Comparison of ENCODE assay signal across 17 cellular contexts in genomic region chr10:89245802-89246201, GRCh38. TPM values are rescaled to one million over a fixed set of nuclear protein-coding genes. Genes with fewer than 3 reads are reported as not detected.
DNase-seq lines count a peak whose midpoint lies in the region; ATAC-seq, FAIRE-seq and TF ChIP-seq lines count a peak whose summit lies in the region.
"Had no signal": no experiment of that assay in that cellular context is flagged by ENCODE, and none has a peak within 500 bp of the region (broad histone marks: within the 10 kb centered on the region; RNA-seq: fewer than 3 reads in every experiment).

No MANE protein-coding gene starts in this region.

- 69 to 77% (median 74%) methylated on average over 4 of the region's 4 CpGs for WGBS in heart left ventricle, 4 donors

- H3K36me3 Mint-ChIP-seq in WTC11, result no peaks in the 10 kb centered on the region; the same call in 1 of the 2 replicates
- H3K36me3 Mint-ChIP-seq in type B pancreatic cell, result peaks cover 5% of the 10 kb centered on the region
- H3K36me3 Mint-ChIP-seq in activated T-cell treated with anti-CD3 and anti-CD28 coated beads, Interleukin-2, amount 50 U/mL, for 72 hours (ENCODE audit: insufficient read depth in 2 of 2), result no peaks in the 10 kb centered on the region
- H3K36me3 Mint-ChIP-seq: activated naive CD4-positive, alpha-beta T cell treated with anti-CD3 and anti-CD28 coated beads, Interleukin-2, amount 10 ng/mL, durations not matched to agents 7 days and 5 days had no signal

- H3K27me3 Mint-ChIP-seq in WTC11 (ENCODE audit: low read depth) (no peaks in the 10 kb centered on the region; the same call in 1 of the 2 replicates), type B pancreatic cell (no peaks in the 10 kb centered on the region)
- no peaks in the 10 kb centered on the region for H3K27me3 Mint-ChIP-seq in activated T-cell treated with anti-CD3 and anti-CD28 coated beads, Interleukin-2, amount 50 U/mL, for 72 hours (ENCODE audit: low read depth)
- H3K27me3 Mint-ChIP-seq: activated naive CD4-positive, alpha-beta T cell treated with anti-CD3 and anti-CD28 coated beads, Interleukin-2, amount 10 ng/mL, durations not matched to agents 7 days and 5 days had no signal

- peaks cover 0 to 23% (median 0%) of the 10 kb centered on the region in 9 donors for H3K36me3 ChIP-seq in heart left ventricle

- no peak for FAIRE-seq in D721Med (lab: Jason Lieb, UNC)
- FAIRE-seq: bronchial epithelial cell, HepG2 had no signal

- DNase-seq in WTC11 (ENCODE audit: low spot score) (no peak), type B pancreatic cell (ENCODE audit: extremely low spot score, unreplicated experiment) (no peak), D721Med (ENCODE audit: insufficient read length, low spot score) (no peak), heart left ventricle (no peak), NK-92 (lab: John Stamatoyannopoulos, UW; ENCODE audit: unreplicated experiment) (no peak)
- DNase-seq in activated T-cell treated with anti-CD3 and anti-CD28 coated beads, Interleukin-2, amount 50 U/mL, for 72 hours, result no peak
- DNase-seq: activated naive CD4-positive, alpha-beta T cell treated with anti-CD3 and anti-CD28 coated beads, Interleukin-2, amount 10 ng/mL, durations not matched to agents 7 days and 5 days; Calu3; mammary epithelial cell; NCI-H524; tibial artery had no signal

- CTCF ChIA-PET in WTC11 (lab: Charles Lee), result interaction anchor here (0.8 to 1.7 kb wide), 3 partner anchors 28 to 311 kb away, joined by 3 to 4 read pairs (median 4); no protein-coding TSS in a partner anchor

- H3K4me1 Mint-ChIP-seq in WTC11, result peaks cover 52% of the 10 kb centered on the region
- H3K4me1 Mint-ChIP-seq in type B pancreatic cell (ENCODE audit: unreplicated experiment), result peaks cover 21% of the 10 kb centered on the region
- H3K4me1 Mint-ChIP-seq in activated T-cell treated with anti-CD3 and anti-CD28 coated beads, Interleukin-2, amount 50 U/mL, for 72 hours (ENCODE audit: low read depth), result peaks cover 22% of the 10 kb centered on the region

- ATAC-seq in GM18858 (IDR thresholded peaks at IDR 0.05; ENCODE audit: unreplicated experiment), result peak; percentile 42
- peak; percentile 50 for ATAC-seq in HG02678 (IDR thresholded peaks at IDR 0.05; ENCODE audit: unreplicated experiment)
- ATAC-seq in WTC11, result 0 out of 2 replicates have a peak, but pooled peaks have one; percentile 10
- no peak for ATAC-seq in activated T-cell treated with anti-CD3 and anti-CD28 coated beads, Interleukin-2, amount 50 U/mL, for 72 hours (replicated peaks in 1 of 2)
- ATAC-seq in heart left ventricle, result no peak
- ATAC-seq: HepG2 had no signal

- POLR2A ChIA-PET in WTC11 (lab: Charles Lee), result no interaction called here

- no peak overlapping the region for H3K4me3 ChIP-seq in heart left ventricle
- H3K4me3 ChIP-seq: skin epidermis, tibial artery had no signal

- H3K27ac ChIP-seq in heart left ventricle, result no peak overlapping the region
- H3K27ac ChIP-seq: tibial artery had no signal

- no peak for TF ChIP-seq POLR2A in heart left ventricle (IDR thresholded peaks at IDR 0.05)

- H3K9me3 ChIP-seq in heart left ventricle, result no peaks in the 10 kb centered on the region
- H3K9me3 ChIP-seq: tibial artery had no signal

- H3K27ac Mint-ChIP-seq in WTC11 (peak overlapping the region; percentile 87), type B pancreatic cell (no peak overlapping the region)
- no peak overlapping the region for H3K27ac Mint-ChIP-seq in activated T-cell treated with anti-CD3 and anti-CD28 coated beads, Interleukin-2, amount 50 U/mL, for 72 hours
- H3K27ac Mint-ChIP-seq: activated naive CD4-positive, alpha-beta T cell treated with anti-CD3 and anti-CD28 coated beads, Interleukin-2, amount 10 ng/mL, durations not matched to agents 7 days and 5 days had no signal

- TF ChIP-seq CTCF in WTC11 (IDR thresholded peaks at IDR 0.05) (no peak), type B pancreatic cell (conservative IDR thresholded peaks at IDR 0.05) (peak; percentile 41), D721Med (IDR thresholded peaks at IDR 0.05; ENCODE audit: insufficient read depth, missing control alignments) (no peak), heart left ventricle (IDR thresholded peaks at IDR 0.05) (no peak)

- peaks cover 0 to 68% (median 10%) of the 10 kb centered on the region in 12 donors for H3K4me1 ChIP-seq in heart left ventricle

- intact Hi-C loops in heart left ventricle (cut with DNase I), result no loop called here

- H3K9me3 Mint-ChIP-seq in WTC11, result no peaks in the 10 kb centered on the region
- H3K9me3 Mint-ChIP-seq in type B pancreatic cell, result no peaks in the 10 kb centered on the region
- H3K9me3 Mint-ChIP-seq in activated T-cell treated with anti-CD3 and anti-CD28 coated beads, Interleukin-2, amount 50 U/mL, for 72 hours, result no peaks in the 10 kb centered on the region
- H3K9me3 Mint-ChIP-seq: activated naive CD4-positive, alpha-beta T cell treated with anti-CD3 and anti-CD28 coated beads, Interleukin-2, amount 10 ng/mL, durations not matched to agents 7 days and 5 days had no signal

- no peaks in the 10 kb centered on the region for H3K27me3 ChIP-seq in heart left ventricle
- H3K27me3 ChIP-seq: tibial artery had no signal

- no peak overlapping the region for H3K4me3 Mint-ChIP-seq in WTC11
- no peak overlapping the region for H3K4me3 Mint-ChIP-seq in type B pancreatic cell
- no peak overlapping the region for H3K4me3 Mint-ChIP-seq in activated T-cell treated with anti-CD3 and anti-CD28 coated beads, Interleukin-2, amount 50 U/mL, for 72 hours
- H3K4me3 Mint-ChIP-seq: activated naive CD4-positive, alpha-beta T cell treated with anti-CD3 and anti-CD28 coated beads, Interleukin-2, amount 10 ng/mL, durations not matched to agents 7 days and 5 days had no signal

TF ChIP-seq in WTC11, 78 proteins besides CTCF, POLR2A, EP300 and RAD21 (continues in another document):
- no peak for TF ChIP-seq SMAD4 (CRISPR knock-in tag; IDR thresholded peaks at IDR 0.05)
- TF ChIP-seq, protein P1, sequence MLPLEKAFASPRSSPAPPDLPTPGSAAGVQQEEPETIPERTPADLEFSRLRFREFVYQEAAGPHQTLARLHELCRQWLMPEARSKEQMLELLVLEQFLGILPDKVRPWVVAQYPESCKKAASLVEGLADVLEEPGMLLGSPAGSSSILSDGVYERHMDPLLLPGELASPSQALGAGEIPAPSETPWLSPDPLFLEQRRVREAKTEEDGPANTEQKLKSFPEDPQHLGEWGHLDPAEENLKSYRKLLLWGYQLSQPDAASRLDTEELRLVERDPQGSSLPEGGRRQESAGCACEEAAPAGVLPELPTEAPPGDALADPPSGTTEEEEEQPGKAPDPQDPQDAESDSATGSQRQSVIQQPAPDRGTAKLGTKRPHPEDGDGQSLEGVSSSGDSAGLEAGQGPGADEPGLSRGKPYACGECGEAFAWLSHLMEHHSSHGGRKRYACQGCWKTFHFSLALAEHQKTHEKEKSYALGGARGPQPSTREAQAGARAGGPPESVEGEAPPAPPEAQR (CRISPR knock-in tag; IDR thresholded peaks at IDR 0.05), result no peak
- TF ChIP-seq PRDM15 (CRISPR knock-in tag; IDR thresholded peaks at IDR 0.05), result no peak

RNA-seq across cellular contexts. Expression of gene LIPA, which starts 5.8 kb away (rescaled TPM):
- total RNA-seq in WTC11 (2021) (32.9 to 47.3 TPM (median 37.8 TPM) in 3 replicates), type B pancreatic cell (ENCODE audit: low replicate concordance) (26.9 and 46.4 TPM in 2 replicates), heart left ventricle (100 to 1,000 TPM in 1 of 9 donors, 10 to 100 TPM in 8; 13.6 to 127 (median 18.8) TPM)
- 10 to 100 TPM; 19.5 to 21.3 TPM for total RNA-seq in activated T-cell treated with anti-CD3 and anti-CD28 coated beads, Interleukin-2, amount 50 U/mL, for 72 hours
- polyA plus RNA-seq in heart left ventricle, result 10 to 100 TPM in 1 of 2 donors, 1 to 10 TPM in 1; 4.8 to 22.1 TPM

RNA-seq across cellular contexts. Expression of gene CH25H, which starts 38.7 kb away (rescaled TPM):
- 0.11 to 0.14 TPM in 2 of 3 replicates, not detected in the other for total RNA-seq in WTC11 (2021)
- total RNA-seq in type B pancreatic cell (ENCODE audit: low replicate concordance), result 0.43 and 0.70 TPM in 2 replicates
- under 1 TPM in 1 of 2 donors, not detected in 1; 0.56 TPM for total RNA-seq in activated T-cell treated with anti-CD3 and anti-CD28 coated beads, Interleukin-2, amount 50 U/mL, for 72 hours
- 1 to 10 TPM in 3 of 9 donors, under 1 TPM in 6; 0.28 to 3.5 (median 0.42) TPM for total RNA-seq in heart left ventricle
- under 1 TPM; 0.24 to 0.27 TPM for polyA plus RNA-seq in heart left ventricle
- total RNA-seq: activated CD8-positive, alpha-beta memory T cell treated with anti-CD3 and anti-CD28 coated beads for 36 hours; bronchial epithelial cell; Calu3; HepG2 had no signal
- polyA plus RNA-seq: HepG2, mammary epithelial cell had no signal

RNA-seq across cellular contexts. Expression of gene IFIT2, which starts 56.0 kb away (rescaled TPM):
- 0.07 to 0.15 TPM (median 0.14 TPM) in 3 replicates for total RNA-seq in WTC11 (2021)
- 1.3 and 1.4 TPM in 2 replicates for total RNA-seq in type B pancreatic cell (ENCODE audit: low replicate concordance)
- 10 to 100 TPM; 10.8 to 36.0 TPM for total RNA-seq in activated T-cell treated with anti-CD3 and anti-CD28 coated beads, Interleukin-2, amount 50 U/mL, for 72 hours
- total RNA-seq in heart left ventricle, result 10 to 100 TPM in 3 of 9 donors, 1 to 10 TPM in 6; 2.3 to 30.2 (median 5.3) TPM
- 1 to 10 TPM; 2.1 to 2.8 TPM for polyA plus RNA-seq in heart left ventricle

Comparison
In these comparisons a context has a peak if more than half of its experiments do, and no peak if none do; other contexts are left out.
1. ATAC-seq: peak in GM18858 (single experiment), HG02678 (single experiment) and WTC11 (single experiment); none in activated T-cell treated with anti-CD3 and anti-CD28 coated beads, Interleukin-2, amount 50 U/mL, for 72 hours (0 of 2) and heart left ventricle (0 of 4).